23 cellular contexts compared by ENCODE assay signal in genomic region chrX:45323387-45323786, GRCh38.
"Had no signal": no experiment of that assay in that cellular context is flagged by ENCODE, and none has a peak within 500 bp of the region (broad histone marks: within the 10 kb centered on the region; RNA-seq: fewer than 3 reads in every experiment).

No MANE protein-coding gene starts in this region.

- H3K4me3 Mint-ChIP-seq: activated B cell treated with CpG ODN at 0.5 μM for 24 hours; activated CD8-positive, alpha-beta T cell treated with anti-CD3 and anti-CD28 coated beads for 36 hours; activated naive CD8-positive, alpha-beta T cell; memory B cell; natural killer cell treated with Interleukin-12 subunit alpha and Interleukin-12 subunit beta and Interleukin-15 and Interleukin-18, amount 100 ng/mL, for 72 hours; stimulated activated naive CD8-positive, alpha-beta T cell treated with anti-CD3 and anti-CD28 coated beads, Interleukin-15, amount 100 ng/mL, for 72 hours; type B pancreatic cell had no signal

- H3K4me3 ChIP-seq: gastroesophageal sphincter, heart right ventricle, left lung had no signal

- H3K27ac ChIP-seq: heart right ventricle, left lung had no signal

- H3K9me3 Mint-ChIP-seq: activated B cell treated with CpG ODN at 0.5 μM for 24 hours; activated CD8-positive, alpha-beta T cell treated with anti-CD3 and anti-CD28 coated beads for 36 hours; memory B cell; natural killer cell treated with Interleukin-12 subunit alpha and Interleukin-12 subunit beta and Interleukin-15 and Interleukin-18, amount 100 ng/mL, for 72 hours; stimulated activated naive CD8-positive, alpha-beta T cell treated with anti-CD3 and anti-CD28 coated beads, Interleukin-15, amount 100 ng/mL, for 72 hours had no signal

- H3K27me3 Mint-ChIP-seq: activated B cell treated with CpG ODN at 0.5 μM for 24 hours, type B pancreatic cell had no signal

- H3K27ac Mint-ChIP-seq: activated B cell treated with CpG ODN at 0.5 μM for 24 hours; activated CD8-positive, alpha-beta T cell treated with anti-CD3 and anti-CD28 coated beads for 36 hours; activated naive CD8-positive, alpha-beta T cell; memory B cell; natural killer cell treated with Interleukin-12 subunit alpha and Interleukin-12 subunit beta and Interleukin-15 and Interleukin-18, amount 100 ng/mL, for 72 hours; stimulated activated naive CD8-positive, alpha-beta T cell treated with anti-CD3 and anti-CD28 coated beads, Interleukin-15, amount 100 ng/mL, for 72 hours; T-helper 17 cell; type B pancreatic cell had no signal

- H3K4me1 Mint-ChIP-seq: activated B cell treated with CpG ODN at 0.5 μM for 24 hours; memory B cell; stimulated activated naive CD8-positive, alpha-beta T cell treated with anti-CD3 and anti-CD28 coated beads, Interleukin-15, amount 100 ng/mL, for 72 hours; T-helper 17 cell had no signal

- H3K36me3 Mint-ChIP-seq: activated naive CD8-positive, alpha-beta T cell; memory B cell; natural killer cell treated with Interleukin-12 subunit alpha and Interleukin-12 subunit beta and Interleukin-15 and Interleukin-18, amount 100 ng/mL, for 72 hours; type B pancreatic cell had no signal

- H3K4me1 ChIP-seq: heart right ventricle, left lung had no signal

- H3K36me3 ChIP-seq: brain microvascular endothelial cell, gastroesophageal sphincter, heart right ventricle, left lung had no signal

- DNase-seq: activated B cell treated with CpG ODN at 0.5 μM for 24 hours; activated CD4-positive, alpha-beta T cell treated with anti-CD3 and anti-CD28 coated beads for 48 hours; activated CD8-positive, alpha-beta memory T cell treated with anti-CD3 and anti-CD28 coated beads, Interleukin-2, amount 50 U/mL, for 4 hours; activated CD8-positive, alpha-beta T cell treated with anti-CD3 and anti-CD28 coated beads for 36 hours; activated gamma-delta T cell; activated T-cell treated with anti-CD3 and anti-CD28 coated beads, Interleukin-2, amount 50 U/mL, for 48 hours; amygdala; brain microvascular endothelial cell; cerebellar nuclear complex; effector CD8-positive, alpha-beta T cell; heart right ventricle; islet precursor cell; left lung; posterior cingulate gyrus; retina; small intestine; stimulated activated naive CD8-positive, alpha-beta T cell treated with anti-CD3 and anti-CD28 coated beads, Interleukin-15, amount 100 ng/mL, for 72 hours; T-helper 17 cell had no signal

- H3K27me3 ChIP-seq: brain microvascular endothelial cell, gastroesophageal sphincter, left lung had no signal

- H3K9me3 ChIP-seq: gastroesophageal sphincter, heart right ventricle, left lung had no signal

- FAIRE-seq: small intestine had no signal
